8 cellular contexts compared by ENCODE assay signal in the genomic region with DNA sequence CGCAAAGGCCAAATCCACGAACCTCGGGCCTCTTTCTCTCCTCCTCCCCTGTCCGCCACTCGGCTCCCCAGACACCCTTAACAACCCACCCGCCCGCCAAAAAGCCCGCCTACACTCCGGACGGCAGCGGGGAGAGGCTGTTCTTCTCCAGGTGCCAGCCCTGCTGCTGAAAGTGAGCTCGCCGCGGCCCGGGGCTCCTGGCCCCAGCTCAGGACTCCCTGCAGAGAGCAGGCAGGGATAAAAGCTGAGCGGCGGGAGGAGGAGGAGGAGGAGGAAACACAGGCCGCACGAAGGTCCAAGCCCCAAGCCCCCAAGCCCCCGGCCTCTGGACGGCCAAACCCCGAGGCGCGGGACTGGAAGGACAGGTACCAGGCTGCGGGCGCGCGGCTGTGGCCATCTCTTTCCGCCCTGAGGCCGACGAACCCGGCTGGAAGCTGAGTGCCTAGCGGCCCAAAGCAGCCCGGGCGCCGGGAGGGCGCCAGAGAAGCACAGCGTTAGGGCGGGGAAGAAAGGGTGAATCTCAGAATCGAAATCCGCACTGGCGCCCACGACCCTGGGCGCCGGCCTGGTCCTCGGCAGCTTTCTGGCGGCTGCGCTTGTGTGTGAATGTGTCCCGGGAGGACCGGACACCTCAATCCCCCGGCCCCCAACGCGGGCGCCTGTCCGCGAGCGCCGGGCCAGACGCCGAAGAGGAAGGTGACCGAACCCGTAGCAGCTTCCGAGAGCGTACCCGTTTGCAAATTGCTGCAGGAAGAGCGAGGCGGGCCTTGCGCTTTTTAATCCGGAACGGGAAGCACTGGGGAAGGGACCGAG. TPM values are rescaled to one million over a fixed set of nuclear protein-coding genes. Genes with fewer than 3 reads are reported as not detected.
DNase-seq lines count a peak whose midpoint lies in the region; ATAC-seq and TF ChIP-seq lines count a peak whose summit lies in the region.

No MANE protein-coding gene starts in this region.

- peak overlapping the region; percentile 5 for H2AFZ ChIP-seq in neuron (ENCODE audit: low read depth, low read length)

- H3K36me3 ChIP-seq in esophagus squamous epithelium, result no peaks in the 10 kb centered on the region
- H3K36me3 ChIP-seq in neuron (ENCODE audit: insufficient read depth, low read length), result no peaks in the 10 kb centered on the region

- DNase-seq in NCI-H1092 treated with DMSO at 0.1 percent for 48 hours (lab: John Stamatoyannopoulos, UW) (peak; percentile 17), NCI-H1092 (lab: John Stamatoyannopoulos, UW) (no peak), T-helper 17 cell (no peak), esophagus squamous epithelium (lab: John Stamatoyannopoulos, UW) (no peak), HPDE6-E6E7 (ENCODE audit: extremely low spot score) (no peak), HT-29 (ENCODE audit: low spot score) (no peak)

- 8 to 10% methylated on average over 8 to 24 of the region's 71 CpGs for WGBS in esophagus squamous epithelium, 2 donors

- H3K4me3 Mint-ChIP-seq in T-helper 17 cell, result peak overlapping the region; percentile 67

- H3K4me1 Mint-ChIP-seq in T-helper 17 cell, result peaks cover 40% of the 10 kb centered on the region

- peaks cover 28 to 74% (median 46%) of the 10 kb centered on the region in 3 donors for H3K4me1 ChIP-seq in esophagus squamous epithelium
- H3K4me1 ChIP-seq in neuron (ENCODE audit: insufficient read depth, low read length), result peaks cover 32% of the 10 kb centered on the region

- peak overlapping the region; percentile 83 for H3K27ac Mint-ChIP-seq in T-helper 17 cell

- intact Hi-C loops in esophagus squamous epithelium (cut with DNase I), result no loop called here

- peaks cover 46 to 100% (median 83%) of the 10 kb centered on the region in 4 donors for H3K27me3 ChIP-seq in esophagus squamous epithelium
- peaks cover 96% of the 10 kb centered on the region for H3K27me3 ChIP-seq in neuron (ENCODE audit: insufficient read depth, low read length)

- peaks cover 21% of the 10 kb centered on the region for H3K9me3 ChIP-seq in T-helper 17 cell (ENCODE audit: control insufficient read depth, low read length, poor library complexity, severe bottlenecking)
- H3K9me3 ChIP-seq in esophagus squamous epithelium, result peaks cover 0 to 13% (median 3%) of the 10 kb centered on the region in 3 donors
- H3K9me3 ChIP-seq in neuron (ENCODE audit: low read length), result peaks cover 8% of the 10 kb centered on the region

- ATAC-seq in T-helper 17 cell (peak; percentile 40), GM18519 (IDR thresholded peaks at IDR 0.05; ENCODE audit: low FRiP score, unreplicated experiment) (no peak)

- TF ChIP-seq CTCF in esophagus squamous epithelium (IDR thresholded peaks at IDR 0.05), result no peak

- peaks cover 86% of the 10 kb centered on the region for H3K27me3 Mint-ChIP-seq in T-helper 17 cell

- H3K36me3 Mint-ChIP-seq in T-helper 17 cell (ENCODE audit: low read depth), result peaks cover 8% of the 10 kb centered on the region

- TF ChIP-seq POLR2A in esophagus squamous epithelium (IDR thresholded peaks at IDR 0.05), result no peak

- H3K27ac ChIP-seq in esophagus squamous epithelium, result peak overlapping the region; percentile 22 to 77 (median 64)

- H3K4me3 ChIP-seq in esophagus squamous epithelium (peak overlapping the region; percentile 16 to 64 (median 44)), neuron (ENCODE audit: low read length) (peak overlapping the region; percentile 9)

RNA-seq across cellular contexts. Expression of gene NRN1, which starts 3.2 kb away (rescaled TPM):
- total RNA-seq in T-helper 17 cell, result under 1 TPM in 1 of 2 donors, not detected in 1; 0.31 TPM
- total RNA-seq in esophagus squamous epithelium, result 1 to 10 TPM in 2 of 4 donors, under 1 TPM in 2; 0.19 to 7.1 (median 3.7) TPM
- total RNA-seq in HT-29 (2014; rRNA removed; shearing (Covaris generic)), result 0.39 TPM in 1 of 2 replicates, not detected in the other
